Comparison of ENCODE assay signal across 8 cellular contexts in the genomic region with DNA sequence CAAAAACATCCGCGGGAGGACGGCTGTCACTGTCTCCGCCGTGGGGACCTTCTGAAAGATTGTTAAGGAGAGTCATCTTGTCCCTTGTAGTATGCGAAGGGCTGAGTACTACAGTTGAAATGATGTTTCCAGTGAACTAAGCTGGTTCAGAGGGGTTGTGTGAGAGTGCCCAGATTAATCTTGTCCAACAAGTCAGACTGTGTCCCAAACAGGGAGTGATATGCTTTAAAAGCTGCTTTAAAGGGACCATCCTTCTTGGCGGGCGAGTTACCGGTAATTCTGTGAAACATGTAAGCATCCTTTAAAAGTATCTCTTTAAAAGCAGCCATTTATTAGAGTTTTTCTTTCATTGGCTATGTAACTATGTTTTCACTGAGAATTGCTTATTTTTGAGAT. TPM values are rescaled to one million over a fixed set of nuclear protein-coding genes. Genes with fewer than 3 reads are reported as not detected.
DNase-seq lines count a peak whose midpoint lies in the region; ATAC-seq and TF ChIP-seq lines count a peak whose summit lies in the region.

No MANE protein-coding gene starts in this region.

- H3K27ac Mint-ChIP-seq in memory B cell: peak overlapping the region; percentile 94

- ATAC-seq in heart left ventricle (no peak), Right ventricle myocardium inferior (no peak), memory B cell (ENCODE audit: low read depth) (no peak), GM21447 (IDR thresholded peaks at IDR 0.05; ENCODE audit: unreplicated experiment) (no peak), HG03378 (IDR thresholded peaks at IDR 0.05; ENCODE audit: unreplicated experiment) (no peak)

- DNase-seq in heart left ventricle (no peak), Right ventricle myocardium inferior (ENCODE audit: missing footprints) (no peak), mammary epithelial cell (peak; percentile 33), memory B cell (ENCODE audit: low spot score in 2 of 2) (no peak), vagina (ENCODE audit: extremely low spot score in 2 of 2) (no peak), NCI-H2107 (lab: John Stamatoyannopoulos, UW) (no peak)

- peak overlapping the region; percentile 98 for H2AFZ ChIP-seq in mammary epithelial cell (ENCODE audit: low read depth, low read length)

- TF ChIP-seq POLR2A in heart left ventricle (IDR thresholded peaks at IDR 0.05) (no peak), vagina (IDR thresholded peaks at IDR 0.05) (no peak)

- H3K4me3 Mint-ChIP-seq in memory B cell: peak overlapping the region; percentile 99

- H3K4me1 Mint-ChIP-seq in memory B cell: peaks cover 22% of the 10 kb centered on the region

- WGBS in heart left ventricle, 4 donors: 7 to 9% (median 8%) methylated on average over 9 of the region's 9 CpGs
- 3% methylated on average over 9 of the region's 9 CpGs for WGBS in mammary epithelial cell (ENCODE audit: low coverage, missing lambda C conversion rate)

- H3K4me1 ChIP-seq in heart left ventricle: peaks cover 0 to 42% (median 24%) of the 10 kb centered on the region in 12 donors
- H3K4me1 ChIP-seq in mammary epithelial cell (ENCODE audit: insufficient read depth, low read length): peaks cover 6% of the 10 kb centered on the region
- peaks cover 43% of the 10 kb centered on the region for H3K4me1 ChIP-seq in vagina

- H3K9me3 ChIP-seq in heart left ventricle: no peaks in the 10 kb centered on the region
- no peaks in the 10 kb centered on the region for H3K9me3 ChIP-seq in mammary epithelial cell (replicated peaks; ENCODE audit: insufficient read depth, low read length)
- H3K9me3 ChIP-seq in vagina: no peaks in the 10 kb centered on the region

- peaks cover 0 to 14% (median 6%) of the 10 kb centered on the region in 9 donors for H3K36me3 ChIP-seq in heart left ventricle
- no peaks in the 10 kb centered on the region for H3K36me3 ChIP-seq in mammary epithelial cell (ENCODE audit: insufficient read depth, low read length)
- H3K36me3 ChIP-seq in vagina: no peaks in the 10 kb centered on the region

- H3K9ac ChIP-seq in mammary epithelial cell (ENCODE audit: insufficient read depth, low read length): peak overlapping the region; percentile 84

- BruUV-seq in mammary epithelial cell (replicated peaks; lab: Mats Ljungman, UMichigan): no TSS peak

- peaks cover 80% of the 10 kb centered on the region for H3K79me2 ChIP-seq in mammary epithelial cell (ENCODE audit: insufficient read depth, low read length)

- H3K27me3 Mint-ChIP-seq in memory B cell: no peaks in the 10 kb centered on the region

- no peaks in the 10 kb centered on the region for H3K9me3 Mint-ChIP-seq in memory B cell

- CTCF ChIA-PET in mammary epithelial cell (lab: Charles Lee; ENCODE audit: low non-redundant PET): interaction anchor here (0.7 kb wide), 1 partner anchor 13 kb away, joined by 9 read pairs; no protein-coding TSS in a partner anchor

- peak overlapping the region; percentile 74 to 100 (median 96) for H3K4me3 ChIP-seq in heart left ventricle
- peak overlapping the region; percentile 85 to 99 (median 95) for H3K4me3 ChIP-seq in mammary epithelial cell (replicated peaks in 1 of 3; ENCODE audit: insufficient read depth in 1 of 3, low read depth in 2 of 3, low read length in 3 of 3)
- H3K4me3 ChIP-seq in vagina: peak overlapping the region; percentile 85 to 98

- TF ChIP-seq CTCF in heart left ventricle (IDR thresholded peaks at IDR 0.05): no peak
- TF ChIP-seq CTCF in mammary epithelial cell (conservative IDR thresholded peaks at IDR 0.05 in 1 of 2, IDR thresholded peaks at IDR 0.05 in 1 of 2; ENCODE audit: extremely low read depth in 1 of 2, insufficient read depth in 1 of 2, low read depth in 1 of 2, low read length in 2 of 2): no peak
- no peak for TF ChIP-seq CTCF in vagina (IDR thresholded peaks at IDR 0.05)

- peak overlapping the region in 8 of 12 donors; percentile 70 to 92 (median 86) for H3K27ac ChIP-seq in heart left ventricle
- peak overlapping the region; percentile 74 for H3K27ac ChIP-seq in mammary epithelial cell (ENCODE audit: insufficient read depth, low read depth, low read length)
- peak overlapping the region; percentile 88 for H3K27ac ChIP-seq in vagina

- intact Hi-C loops in heart left ventricle (cut with DNase I) (loop anchor here in 4 of 10 donors (5.0 to 10.0 kb wide), 3 partner anchors 57 to 174 kb away; a partner anchor contains a TSS), Right ventricle myocardium inferior (cut with DNase I) (loop anchor here (10.0 kb wide), 1 partner anchor 174 kb away; a partner anchor contains a TSS), mammary epithelial cell (cut with micrococcal nuclease) (no loop called here), vagina (cut with DNase I) (loop anchor here (10.0 kb wide), 1 partner anchor 174 kb away; a partner anchor contains a TSS)

- dilution Hi-C loops in mammary epithelial cell (cut with HindIII; ENCODE audit: low sequenced_read_pairs): no loop called here

- peak overlapping the region; percentile 89 for H3K4me2 ChIP-seq in mammary epithelial cell (ENCODE audit: insufficient read depth, low read depth, low read length)

- in situ Hi-C loops in mammary epithelial cell (cut with MboI; ENCODE audit: low sequenced_read_pairs in 2 of 2): no loop called here

- no peaks in the 10 kb centered on the region for H4K20me1 ChIP-seq in mammary epithelial cell (ENCODE audit: insufficient read depth, low read length)

- H3K36me3 Mint-ChIP-seq in memory B cell: peaks cover 2% of the 10 kb centered on the region

- no peaks in the 10 kb centered on the region for H3K27me3 ChIP-seq in heart left ventricle
- no peaks in the 10 kb centered on the region for H3K27me3 ChIP-seq in mammary epithelial cell (ENCODE audit: insufficient read depth, low read length)
- no peaks in the 10 kb centered on the region for H3K27me3 ChIP-seq in vagina

RNA-seq across cellular contexts. Expression of a gene that starts 1.1 kb away (rescaled TPM):
- total RNA-seq in heart left ventricle (10 to 100 TPM; 15.8 to 26.5 (median 21.2) TPM), Right ventricle myocardium inferior (20.5 TPM), mammary epithelial cell (10 to 100 TPM; 25.3 to 27.3 TPM), vagina (24.8 TPM)
- polyA plus RNA-seq in heart left ventricle (10 to 100 TPM; 10.4 to 15.9 TPM), mammary epithelial cell (18.0 TPM)
- 1.9 TPM for polyA minus RNA-seq in mammary epithelial cell

RNA-seq across cellular contexts. Expression of a gene that starts 53.9 kb away (rescaled TPM):
- total RNA-seq in heart left ventricle (100 to 1,000 TPM; 351 to 854 (median 427) TPM), Right ventricle myocardium inferior (484 TPM), mammary epithelial cell (100 to 1,000 TPM; 310 to 486 TPM), vagina (277 TPM)
- polyA plus RNA-seq in heart left ventricle (100 to 1,000 TPM; 377 to 956 TPM), mammary epithelial cell (739 TPM)
- 315 TPM for polyA minus RNA-seq in mammary epithelial cell
